In genomic region chr15:65917936-65918335, GRCh38 we compare ENCODE assay signal across 21 cellular contexts. TPM values are rescaled to one million over a fixed set of nuclear protein-coding genes. Genes with fewer than 3 reads are reported as not detected.
DNase-seq lines count a peak whose midpoint lies in the region; ATAC-seq and TF ChIP-seq lines count a peak whose summit lies in the region.
"Had no signal": no experiment of that assay in that cellular context is flagged by ENCODE, and none has a peak within 500 bp of the region (broad histone marks: within the 10 kb centered on the region; RNA-seq: fewer than 3 reads in every experiment).

No MANE protein-coding gene starts in this region.

- no peak for TF ChIP-seq CTCF in RWPE2 (IDR thresholded peaks at IDR 0.05; ENCODE audit: poor library complexity, severe bottlenecking)

- no peaks in the 10 kb centered on the region for H3K79me2 ChIP-seq in mesendoderm (ENCODE audit: control insufficient read depth, insufficient read depth, low read length)

- no peaks in the 10 kb centered on the region for H3K9me3 Mint-ChIP-seq in activated T-cell treated with anti-CD3 and anti-CD28 coated beads, Interleukin-2, amount 50 U/mL, for 72 hours
- H3K9me3 Mint-ChIP-seq: CD8-positive, alpha-beta memory T cell; HFFc6 had no signal

- H3K4me3 Mint-ChIP-seq in activated T-cell treated with anti-CD3 and anti-CD28 coated beads, Interleukin-2, amount 50 U/mL, for 72 hours, result peak overlapping the region in 1 of 2 donors; percentile 72
- H3K4me3 Mint-ChIP-seq: CD8-positive, alpha-beta memory T cell; HFFc6 had no signal

- peak overlapping the region; percentile 26 for H3K27ac Mint-ChIP-seq in activated T-cell treated with anti-CD3 and anti-CD28 coated beads, Interleukin-2, amount 50 U/mL, for 72 hours
- H3K27ac Mint-ChIP-seq: HFFc6 had no signal

- H4K20me1 ChIP-seq in BLaER1 treated with 17β-estradiol and CSF1 and Interleukin-3, amounts not matched to agents 10 nM and 100 nM, result peaks cover 17 to 62% (median 41%) of the 10 kb centered on the region in 11 experiments; a peak in 20 of 22 replicates

- no peak overlapping the region for H3K4ac ChIP-seq in mesendoderm (ENCODE audit: low read depth, low read length)

- no peak overlapping the region for H3K18ac ChIP-seq in mesendoderm (ENCODE audit: low read length)

- no peak overlapping the region for H2BK5ac ChIP-seq in mesendoderm (ENCODE audit: low read length)

- H3K9me3 ChIP-seq in BLaER1 treated with 17β-estradiol and CSF1 and Interleukin-3, amounts not matched to agents 10 nM and 100 nM (replicated peaks in 1 of 11), result no peaks in the 10 kb centered on the region
- H3K9me3 ChIP-seq in RWPE2 (ENCODE audit: severe bottlenecking), result no peaks in the 10 kb centered on the region

- no peaks in the 10 kb centered on the region for H3K79me1 ChIP-seq in mesendoderm (ENCODE audit: low read length)

- H3K4me1 ChIP-seq in BLaER1 treated with 17β-estradiol and CSF1 and Interleukin-3, amounts not matched to agents 10 nM and 100 nM, result peaks cover 8 to 63% (median 50%) of the 10 kb centered on the region in 10 experiments; a peak in 19 of 20 replicates
- H3K4me1 ChIP-seq in RWPE2 (ENCODE audit: insufficient read depth, poor library complexity, severe bottlenecking) (no peaks in the 10 kb centered on the region), mesendoderm (ENCODE audit: control insufficient read depth, low read depth, low read length) (no peaks in the 10 kb centered on the region)

- H3K36me3 Mint-ChIP-seq in activated T-cell treated with anti-CD3 and anti-CD28 coated beads, Interleukin-2, amount 50 U/mL, for 72 hours (ENCODE audit: insufficient read depth in 2 of 2), result peaks cover 0 to 4% of the 10 kb centered on the region in 2 donors

- no peak overlapping the region for H2BK15ac ChIP-seq in mesendoderm (replicated peaks; ENCODE audit: low read depth)

- H2AK5ac ChIP-seq in mesendoderm (ENCODE audit: low read length), result no peak overlapping the region

- H3K27ac ChIP-seq in BLaER1 treated with 17β-estradiol and CSF1 and Interleukin-3, amounts not matched to agents 10 nM and 100 nM, result 0 out of 22 replicates have a peak overlapping the region, but pooled peaks of 1 of the 11 experiments have one; percentile 21
- H3K27ac ChIP-seq in RWPE2 (ENCODE audit: poor library complexity, severe bottlenecking) (no peak overlapping the region), mesendoderm (ENCODE audit: low read depth, low read length) (no peak overlapping the region)

- H3K9ac ChIP-seq in BLaER1 treated with 17β-estradiol and CSF1 and Interleukin-3, amounts not matched to agents 10 nM and 100 nM, result no peak overlapping the region
- no peak overlapping the region for H3K9ac ChIP-seq in mesendoderm (ENCODE audit: low read length)

- no peak overlapping the region for H3K23ac ChIP-seq in mesendoderm (ENCODE audit: low read length)

- H3K4me3 ChIP-seq in BLaER1 treated with 17β-estradiol and CSF1 and Interleukin-3, amounts not matched to agents 10 nM and 100 nM, result no peak overlapping the region
- H3K4me3 ChIP-seq in RWPE2 (ENCODE audit: severe bottlenecking) (no peak overlapping the region), mesendoderm (ENCODE audit: low read length) (no peak overlapping the region)

- peaks cover 0 to 22% (median 0%) of the 10 kb centered on the region in 11 experiments; a peak in 3 of 22 replicates for H3K36me3 ChIP-seq in BLaER1 treated with 17β-estradiol and CSF1 and Interleukin-3, amounts not matched to agents 10 nM and 100 nM
- H3K36me3 ChIP-seq in RWPE2 (ENCODE audit: low read depth) (no peaks in the 10 kb centered on the region), mesendoderm (ENCODE audit: control insufficient read depth, insufficient read depth, low read length) (no peaks in the 10 kb centered on the region)

- WGBS in mesendoderm (ENCODE audit: extremely low coverage, insufficient coverage, low lambda C conversion rate), result no CpG with 5 or more reads among the region's 4 CpGs

- peaks cover 0 to 9% (median 4%) of the 10 kb centered on the region in 11 experiments; a peak in 4 of 22 replicates for H3K27me3 ChIP-seq in BLaER1 treated with 17β-estradiol and CSF1 and Interleukin-3, amounts not matched to agents 10 nM and 100 nM
- H3K27me3 ChIP-seq in RWPE2 (ENCODE audit: insufficient read depth, poor library complexity, severe bottlenecking) (no peaks in the 10 kb centered on the region), mesendoderm (ENCODE audit: insufficient read depth, low read length, poor library complexity) (no peaks in the 10 kb centered on the region)

- DNase-seq in activated T-cell treated with anti-CD3 and anti-CD28 coated beads, Interleukin-2, amount 50 U/mL, for 72 hours, result no peak
- no peak for DNase-seq in activated T-cell treated with anti-CD3 and anti-CD28 coated beads for 4 hours
- DNase-seq in RWPE2 (ENCODE audit: low spot score), result peak; percentile 57
- DNase-seq in mesenteric fat pad (ENCODE audit: low spot score), result peak; percentile 82
- no peak for DNase-seq in SKM-1 (lab: John Stamatoyannopoulos, UW; ENCODE audit: unreplicated experiment)
- no peak for DNase-seq in mesendoderm
- DNase-seq: C1 segment of cervical spinal cord; CD8-positive, alpha-beta memory T cell; DMS79; HFFc6; NCI-H1417; NCI-H187; NCI-H2107; NCI-H510A; NCI-H748 treated with DMSO at 0.1 percent for 48 hours; NK-92 treated with Interleukin-12 subunit alpha and Interleukin-12 subunit beta, amount 100 ng/mL, for 24 hours; PC-3; RPMI8226; SIG-M5 had no signal

- no peak overlapping the region for H3K56ac ChIP-seq in mesendoderm (ENCODE audit: low read length)

- peak overlapping the region in 9 of 11 experiments; percentile 62 to 89 (median 84); a peak in 17 of 22 replicates for H3K4me2 ChIP-seq in BLaER1 treated with 17β-estradiol and CSF1 and Interleukin-3, amounts not matched to agents 10 nM and 100 nM
- no peak overlapping the region for H3K4me2 ChIP-seq in mesendoderm (ENCODE audit: low read length)

- no peaks in the 10 kb centered on the region for H3K27me3 Mint-ChIP-seq in activated T-cell treated with anti-CD3 and anti-CD28 coated beads, Interleukin-2, amount 50 U/mL, for 72 hours (ENCODE audit: low read depth)
- H3K27me3 Mint-ChIP-seq: CD8-positive, alpha-beta memory T cell had no signal

- no peak overlapping the region for H4K5ac ChIP-seq in mesendoderm (ENCODE audit: low read length)

- H4K8ac ChIP-seq in mesendoderm (ENCODE audit: low read depth, low read length), result no peak overlapping the region

- no peak overlapping the region for H2BK120ac ChIP-seq in mesendoderm (ENCODE audit: low read depth, low read length)

- ATAC-seq in activated T-cell treated with anti-CD3 and anti-CD28 coated beads, Interleukin-2, amount 50 U/mL, for 72 hours (replicated peaks in 1 of 2), result no peak
- ATAC-seq in RWPE2 (ENCODE audit: low read depth), result no peak
- ATAC-seq in HG03175 (IDR thresholded peaks at IDR 0.05; ENCODE audit: unreplicated experiment), result no peak
- ATAC-seq: PC-3 had no signal

- peaks cover 45% of the 10 kb centered on the region for H3K4me1 Mint-ChIP-seq in activated T-cell treated with anti-CD3 and anti-CD28 coated beads, Interleukin-2, amount 50 U/mL, for 72 hours (ENCODE audit: low read depth)

RNA-seq across cellular contexts. Expression of gene RAB11A, which starts 48.6 kb away (rescaled TPM):
- 100 to 1,000 TPM; 137 to 145 TPM for total RNA-seq in activated T-cell treated with anti-CD3 and anti-CD28 coated beads, Interleukin-2, amount 50 U/mL, for 72 hours
- 207 TPM for total RNA-seq in mesenteric fat pad
- polyA plus RNA-seq in mesendoderm (2013, experiment 1 of 2), result 280 TPM
- polyA plus RNA-seq in mesendoderm (2013, experiment 2 of 2), result 273 TPM

Comparison
In these comparisons a context has a peak if more than half of its experiments do, and no peak if none do; other contexts are left out.
1. DNase-seq: peak in RWPE2 (single experiment) and mesenteric fat pad (single experiment); none in activated T-cell treated with anti-CD3 and anti-CD28 coated beads, Interleukin-2, amount 50 U/mL, for 72 hours (0 of 2), activated T-cell treated with anti-CD3 and anti-CD28 coated beads for 4 hours (single experiment), SKM-1 (single experiment) and mesendoderm (single experiment).